25 cellular contexts compared by ENCODE assay signal in genomic region chr2:66545227-66545626, GRCh38.
"Had no signal": no experiment of that assay in that cellular context is flagged by ENCODE, and none has a peak within 500 bp of the region (broad histone marks: within the 10 kb centered on the region; RNA-seq: fewer than 3 reads in every experiment).

No MANE protein-coding gene starts in this region.

- H3K4me3 Mint-ChIP-seq: dendritic cell treated with granulocyte-macrophage colony-stimulating factor and Interleukin-4, amounts not matched to agents 40 ng/mL and 50 ng/mL, for 4 days; effector memory CD8-positive, alpha-beta T cell; endodermal cell; mesothelial cell of epicardium; naive B cell had no signal

- H3K27me3 Mint-ChIP-seq: dendritic cell treated with granulocyte-macrophage colony-stimulating factor and Interleukin-4, amounts not matched to agents 40 ng/mL and 50 ng/mL, for 4 days; effector memory CD8-positive, alpha-beta T cell; naive B cell had no signal

- H3K36me3 Mint-ChIP-seq: naive B cell had no signal

- H3K27ac Mint-ChIP-seq: dendritic cell treated with granulocyte-macrophage colony-stimulating factor and Interleukin-4, amounts not matched to agents 40 ng/mL and 50 ng/mL, for 4 days; effector memory CD8-positive, alpha-beta T cell; endodermal cell; naive B cell had no signal

- H3K9me3 ChIP-seq: colonic mucosa, esophagus squamous epithelium, gastrocnemius medialis, heart right ventricle, left ventricle myocardium inferior, lower lobe of right lung, mucosa of descending colon had no signal

- H3K27me3 ChIP-seq: colonic mucosa, esophagus squamous epithelium, gastrocnemius medialis, heart right ventricle had no signal

- H3K27ac ChIP-seq: colonic mucosa, epithelial cell of prostate, esophagus squamous epithelium, gastrocnemius medialis, heart right ventricle, left ventricle myocardium inferior, lower lobe of right lung had no signal

- FAIRE-seq: endometrium, islet of Langerhans had no signal

- H3K36me3 ChIP-seq: colonic mucosa, gastrocnemius medialis, lower lobe of right lung had no signal

- ATAC-seq: effector memory CD8-positive, alpha-beta T cell; esophagus mucosa; gastrocnemius medialis; heart right ventricle; left cardiac atrium; lower lobe of right lung; mucosa of descending colon had no signal

- H3K4me3 ChIP-seq: colonic mucosa, esophagus squamous epithelium, gastrocnemius medialis, heart right ventricle, left ventricle myocardium inferior, lower lobe of right lung, mucosa of descending colon had no signal

- DNase-seq: colonic mucosa; cortex of kidney; effector CD8-positive, alpha-beta T cell; effector memory CD8-positive, alpha-beta T cell; endodermal cell; erythroblast; esophagus squamous epithelium; foreskin fibroblast; gastrocnemius medialis; glutamatergic neuron; head of caudate nucleus; heart right ventricle; hippocampal formation; left cardiac atrium; left ventricle myocardium inferior; lower lobe of right lung; mesenchymal stem cell; mucosa of descending colon; naive B cell had no signal

- H3K4me1 Mint-ChIP-seq: naive B cell had no signal

- H3K9me3 Mint-ChIP-seq: dendritic cell treated with granulocyte-macrophage colony-stimulating factor and Interleukin-4, amounts not matched to agents 40 ng/mL and 50 ng/mL, for 4 days; endodermal cell; mesothelial cell of epicardium; naive B cell had no signal

- H3K4me1 ChIP-seq: colonic mucosa, gastrocnemius medialis had no signal
